In genomic region chr4:70531981-70532380, GRCh38 we compare ENCODE assay signal across 13 cellular contexts. TPM values are rescaled to one million over a fixed set of nuclear protein-coding genes. Genes with fewer than 3 reads are reported as not detected.
DNase-seq lines count a peak whose midpoint lies in the region; ATAC-seq, FAIRE-seq and TF ChIP-seq lines count a peak whose summit lies in the region.
"Had no signal": no experiment of that assay in that cellular context is flagged by ENCODE, and none has a peak within 500 bp of the region (broad histone marks: within the 10 kb centered on the region; RNA-seq: fewer than 3 reads in every experiment).

No MANE protein-coding gene starts in this region.

- no peak overlapping the region for H3K4me3 ChIP-seq in fibroblast of the aortic adventitia (ENCODE audit: low read depth, low read length)
- H3K4me3 ChIP-seq: mucosa of descending colon had no signal

- ATAC-seq in GM18517 (IDR thresholded peaks at IDR 0.05; ENCODE audit: unreplicated experiment), result peak; percentile 65
- ATAC-seq in GM21825 (IDR thresholded peaks at IDR 0.05; ENCODE audit: unreplicated experiment), result peak; percentile 78
- ATAC-seq in HG03469 (IDR thresholded peaks at IDR 0.05; ENCODE audit: unreplicated experiment), result peak; percentile 89
- ATAC-seq: mucosa of descending colon had no signal

- FAIRE-seq in GM12892 (lab: Jason Lieb, UNC), result no peak

- TF ChIP-seq POLR2A in GM12892 (IDR thresholded peaks at IDR 0.05; ENCODE audit: low read depth, low read length), result no peak

- DNase-seq in fibroblast of the aortic adventitia (ENCODE audit: low read depth), result no peak
- no peak for DNase-seq in foreskin melanocyte
- no peak for DNase-seq in effector CD8-positive, alpha-beta T cell (lab: John Stamatoyannopoulos, UW)
- DNase-seq in GM19240 (ENCODE audit: insufficient read length, low spot score), result no peak
- no peak for DNase-seq in GM12892 (ENCODE audit: insufficient read length)
- DNase-seq: EL, mucosa of descending colon, NCI-H446 treated with DMSO at 0.1 percent for 48 hours, T-helper 9 cell had no signal

- TF ChIP-seq CTCF in fibroblast of the aortic adventitia (IDR thresholded peaks at IDR 0.05; ENCODE audit: insufficient read depth, low read length), result peak; percentile 9

RNA-seq across cellular contexts. Expression of gene AMTN, which starts 13.6 kb away (rescaled TPM):
- total RNA-seq in fibroblast of the aortic adventitia (ENCODE audit: low replicate concordance), result not detected in 2 replicates
- not detected for polyA plus RNA-seq in GM12892 (2012; ENCODE audit: missing spikeins)
- total RNA-seq: mucosa of descending colon had no signal

RNA-seq across cellular contexts. Expression of gene MUC7, which starts 60.0 kb away (rescaled TPM):
- total RNA-seq in fibroblast of the aortic adventitia (ENCODE audit: low replicate concordance), result not detected in 2 replicates
- not detected for polyA plus RNA-seq in GM12892 (2012; ENCODE audit: missing spikeins)
- total RNA-seq: mucosa of descending colon had no signal
- polyA plus RNA-seq: esophagus had no signal
